ENCODE assay signal across 7 cellular contexts in the genomic region with DNA sequence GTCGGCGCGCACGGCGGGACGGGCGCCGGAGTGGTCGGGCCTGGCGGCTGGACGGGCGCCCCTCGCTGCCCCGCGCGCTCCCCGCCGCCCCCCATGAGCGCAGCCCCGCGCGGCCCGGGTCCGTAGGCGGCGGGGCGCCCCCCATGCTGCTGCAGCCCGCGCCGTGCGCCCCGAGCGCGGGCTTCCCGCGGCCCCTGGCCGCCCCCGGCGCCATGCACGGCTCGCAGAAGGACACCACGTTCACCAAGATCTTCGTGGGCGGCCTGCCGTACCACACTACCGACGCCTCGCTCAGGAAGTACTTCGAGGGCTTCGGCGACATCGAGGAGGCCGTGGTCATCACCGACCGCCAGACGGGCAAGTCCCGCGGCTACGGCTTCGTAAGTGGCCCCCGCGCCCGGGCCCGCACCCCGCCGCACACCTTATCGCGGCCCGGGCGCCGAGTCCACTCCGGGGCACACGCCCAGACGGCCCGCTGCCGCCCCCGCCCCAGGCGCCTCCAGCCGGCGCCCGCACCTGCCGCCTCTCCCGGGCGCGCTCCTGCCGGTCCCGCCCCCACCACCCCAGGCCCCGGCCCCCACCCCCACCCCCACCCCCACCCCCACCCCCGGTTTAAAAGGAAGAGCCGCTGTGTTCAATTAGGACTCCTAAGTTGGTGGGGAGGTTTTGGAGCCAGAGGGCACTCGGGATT. TPM values are rescaled to one million over a fixed set of nuclear protein-coding genes. Genes with fewer than 3 reads are reported as not detected.
DNase-seq lines count a peak whose midpoint lies in the region; FAIRE-seq and TF ChIP-seq lines count a peak whose summit lies in the region.

No MANE protein-coding gene starts in this region.

- FAIRE-seq in H54 (lab: Jason Lieb, UNC): no peak

- peaks cover 47% of the 10 kb centered on the region for H4K20me1 ChIP-seq in OCI-LY3 (ENCODE audit: insufficient read depth, low read length)

- peaks cover 19% of the 10 kb centered on the region for H3K36me3 Mint-ChIP-seq in brain

- peak overlapping the region; percentile 85 to 95 (median 90) for H3K4me3 Mint-ChIP-seq in brain

- H3K27ac ChIP-seq in OCI-LY3 (ENCODE audit: low read length) (peak overlapping the region; percentile 78), thyroid gland (no peak overlapping the region)

- H3K27me3 ChIP-seq in OCI-LY3 (ENCODE audit: low read depth, low read length) (no peaks in the 10 kb centered on the region), thyroid gland (no peaks in the 10 kb centered on the region)

- H3K27me3 Mint-ChIP-seq in brain: peaks cover 3% of the 10 kb centered on the region

- peaks cover 60% of the 10 kb centered on the region for H3K4me1 ChIP-seq in OCI-LY3 (ENCODE audit: low read length)
- peaks cover 5 to 30% of the 10 kb centered on the region in 2 donors for H3K4me1 ChIP-seq in thyroid gland

- WGBS in lower leg skin, 2 donors: 2 to 6% methylated on average over 3 to 33 of the region's 91 CpGs
- WGBS in thyroid gland, 2 donors: 0% methylated on average over 1 of the region's 91 CpGs; no CpG with 5 or more reads in 1 of the 2 donors

- peak overlapping the region; percentile 96 for H3K9ac ChIP-seq in OCI-LY3 (ENCODE audit: low read length)

- TF ChIP-seq POLR2A in H54 (IDR thresholded peaks at IDR 0.05; ENCODE audit: low read depth, low read length) (peak; percentile 73), lower leg skin (IDR thresholded peaks at IDR 0.05) (no peak), thyroid gland (IDR thresholded peaks at IDR 0.05) (peak in 1 of 2 donors; percentile 47)

- H3K4me2 ChIP-seq in OCI-LY3 (ENCODE audit: low read length): peak overlapping the region; percentile 99

- H3K79me2 ChIP-seq in OCI-LY3 (ENCODE audit: low read length): peaks cover 53% of the 10 kb centered on the region

- intact Hi-C loops in lower leg skin (cut with DNase I; ENCODE audit: low total_unique reads): no loop called here
- intact Hi-C loops in thyroid gland (cut with DNase I): no loop called here

- H3K9me3 Mint-ChIP-seq in brain: peaks cover 0 to 4% (median 0%) of the 10 kb centered on the region in 5 experiments

- in situ Hi-C loops in GM13976 (cut with MboI; ENCODE audit: low sequenced_read_pairs, unreplicated experiment): loop anchor here (10.0 to 25.0 kb wide), 2 partner anchors 83 to 796 kb away; no protein-coding TSS in a partner anchor

- H3K9me3 ChIP-seq in OCI-LY3 (ENCODE audit: insufficient read depth, low read length) (no peaks in the 10 kb centered on the region), thyroid gland (no peaks in the 10 kb centered on the region)

- H3K4me1 Mint-ChIP-seq in brain: peaks cover 50% of the 10 kb centered on the region

- H3K36me3 ChIP-seq in OCI-LY3 (replicated peaks; ENCODE audit: low read depth, low read length) (peaks cover 46% of the 10 kb centered on the region), thyroid gland (no peaks in the 10 kb centered on the region)

- H2AFZ ChIP-seq in OCI-LY3 (ENCODE audit: low read depth, low read length): no peak overlapping the region

- H3K4me3 ChIP-seq in OCI-LY3 (ENCODE audit: low read length) (peak overlapping the region; percentile 88), lower leg skin (ENCODE audit: low read depth, poor library complexity, severe bottlenecking) (peak overlapping the region; percentile 56), thyroid gland (replicated peaks in 1 of 3) (peak overlapping the region in 2 of 3 donors; percentile 12 to 58)

- peak; percentile 45 for DNase-seq in GM13976 (ENCODE audit: low spot score)
- DNase-seq in H54 (ENCODE audit: insufficient read length, low spot score): peak; percentile 42
- DNase-seq in lower leg skin (ENCODE audit: low spot score in 2 of 2): no peak
- peak; percentile 25 to 27 for DNase-seq in thyroid gland
- DNase-seq in COLO829 (ENCODE audit: low spot score): no peak

- peak overlapping the region; percentile 34 to 88 (median 84) for H3K27ac Mint-ChIP-seq in brain

- TF ChIP-seq CTCF in GM13976 (IDR thresholded peaks at IDR 0.05; ENCODE audit: borderline replicate concordance, control extremely low read depth, extremely low read depth, insufficient read depth, missing control alignments) (no peak), OCI-LY3 (IDR thresholded peaks at IDR 0.05; ENCODE audit: low read depth, low read length) (no peak), brain (conservative IDR thresholded peaks at IDR 0.05) (no peak), lower leg skin (IDR thresholded peaks at IDR 0.05) (no peak), thyroid gland (IDR thresholded peaks at IDR 0.05) (no peak)

RNA-seq across cellular contexts. Expression of gene RBM38, which starts 0.4 kb away (rescaled TPM):
- polyA plus RNA-seq in brain (ENCODE audit: insufficient read depth, low read depth, low replicate concordance): 74.8 TPM
- total RNA-seq in lower leg skin: 10 to 100 TPM in 2 of 4 donors, 1 to 10 TPM in 2; 6.2 to 13.3 (median 11.2) TPM
- total RNA-seq in thyroid gland: 10 to 100 TPM; 11.0 to 16.0 (median 12.0) TPM

RNA-seq across cellular contexts. Expression of gene RAE1, which starts 40.5 kb away (rescaled TPM):
- 65.4 TPM for polyA plus RNA-seq in brain (ENCODE audit: insufficient read depth, low read depth, low replicate concordance)
- total RNA-seq in lower leg skin (10 to 100 TPM; 30.5 to 45.7 (median 34.5) TPM), thyroid gland (10 to 100 TPM; 17.5 to 26.4 (median 22.3) TPM)

Comparison
In these comparisons a context has a peak if more than half of its experiments do, and no peak if none do; other contexts are left out.
1. DNase-seq: peak in GM13976 (single experiment), H54 (single experiment) and thyroid gland (2 of 2); none in lower leg skin (0 of 2) and COLO829 (single experiment).
2. H3K4me3 ChIP-seq: peak in every context shown above with its lines; median percentile 88 in OCI-LY3; 56 in lower leg skin; 35 in thyroid gland.